ENCODE assay signal across 1 cellular context in genomic region chr1:160836561-160836960, GRCh38.
TF ChIP-seq lines count a peak whose summit lies in the region.

No MANE protein-coding gene starts in this region.

TF ChIP-seq in GM12878, 131 proteins besides CTCF, POLR2A, EP300 and RAD21:
- no peak for TF ChIP-seq HDAC2 (IDR thresholded peaks at IDR 0.05)
- no peak for TF ChIP-seq IKZF2 (IDR thresholded peaks at IDR 0.05)
- no peak for TF ChIP-seq BCLAF1 (IDR thresholded peaks at IDR 0.05)
- TF ChIP-seq E4F1 (IDR thresholded peaks at IDR 0.05; ENCODE audit: borderline replicate concordance, partially characterized antibody), result no peak
- no peak for TF ChIP-seq E2F8 (IDR thresholded peaks at IDR 0.05; ENCODE audit: low read depth, partially characterized antibody)
- TF ChIP-seq STAT3 (IDR thresholded peaks at IDR 0.05; ENCODE audit: low read depth, low read length), result no peak
- TF ChIP-seq ZNF687 (IDR thresholded peaks at IDR 0.05), result no peak
- no peak for TF ChIP-seq PKNOX1 (IDR thresholded peaks at IDR 0.05)
- TF ChIP-seq ZNF274 (IDR thresholded peaks at IDR 0.05; ENCODE audit: insufficient read depth, insufficient read length), result no peak
- no peak for TF ChIP-seq MTA3 (IDR thresholded peaks at IDR 0.05; ENCODE audit: borderline replicate concordance, low read length)
- no peak for TF ChIP-seq JUNB (IDR thresholded peaks at IDR 0.05)
